Comparison of ENCODE assay signal across 8 cellular contexts in the genomic region with DNA sequence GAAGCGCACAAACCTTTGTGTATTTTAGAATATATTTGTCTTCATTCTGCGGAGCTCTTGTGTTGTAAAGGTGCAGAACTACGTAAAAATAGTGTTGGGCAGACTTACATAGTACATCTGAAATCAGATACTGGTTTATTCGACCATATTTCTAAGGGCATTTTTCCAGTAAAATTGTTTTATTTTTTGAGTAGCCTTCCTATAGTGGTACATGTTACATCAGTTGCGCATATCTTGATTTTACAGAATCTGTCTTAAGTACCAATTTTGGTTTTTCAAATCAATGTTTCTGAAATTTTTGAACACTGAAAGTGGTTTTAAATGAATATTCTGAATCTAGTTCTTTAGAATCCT. TPM values are rescaled to one million over a fixed set of nuclear protein-coding genes. Genes with fewer than 3 reads are reported as not detected.
DNase-seq lines count a peak whose midpoint lies in the region; ATAC-seq, FAIRE-seq and TF ChIP-seq lines count a peak whose summit lies in the region.

No MANE protein-coding gene starts in this region.

- H3K36me3 Mint-ChIP-seq in central memory CD8-positive, alpha-beta T cell (ENCODE audit: insufficient read depth): peaks cover 54% of the 10 kb centered on the region

- no peak overlapping the region for H2BK120ac ChIP-seq in IMR-90 (ENCODE audit: low read depth, low read length)

- H2BK15ac ChIP-seq in IMR-90 (ENCODE audit: low read depth, low read length): no peak overlapping the region

- no peak overlapping the region for H2AK9ac ChIP-seq in IMR-90 (replicated peaks; ENCODE audit: low read depth, low read length, poor library complexity)

- H3K9me1 ChIP-seq in IMR-90 (ENCODE audit: insufficient read depth, low read length): peaks cover 2% of the 10 kb centered on the region; the same call in 1 of the 2 replicates

- H3K9me3 Mint-ChIP-seq in central memory CD8-positive, alpha-beta T cell: no peaks in the 10 kb centered on the region

- no peaks in the 10 kb centered on the region for H3K27me3 Mint-ChIP-seq in central memory CD8-positive, alpha-beta T cell

- dilution Hi-C loops in IMR-90 (cut with HindIII; ENCODE audit: low sequenced_read_pairs, unreplicated experiment): no loop called here

- peak overlapping the region; percentile 81; the same call in 1 of the 2 replicates for H3K14ac ChIP-seq in IMR-90 (replicated peaks; ENCODE audit: low read depth, low read length)

- H3K4me1 ChIP-seq in A549 (peaks cover 47% of the 10 kb centered on the region), IMR-90 (ENCODE audit: control insufficient read depth, insufficient read depth, low read length) (peaks cover 7% of the 10 kb centered on the region), mucosa of rectum (ENCODE audit: control insufficient read depth in 2 of 2, insufficient read depth in 2 of 2, low read length in 2 of 2) (peaks cover 38 to 47% of the 10 kb centered on the region in 2 donors)

- intact Hi-C loops in IMR-90 (cut with micrococcal nuclease): no loop called here

- no peak for FAIRE-seq in A549 (lab: Jason Lieb, UNC)

- peak overlapping the region; percentile 98 to 99 for H3K27ac ChIP-seq in A549
- peak overlapping the region; percentile 87; the same call in 1 of the 2 replicates for H3K27ac ChIP-seq in IMR-90 (ENCODE audit: insufficient read depth, low read length)
- H3K27ac ChIP-seq in mucosa of rectum (ENCODE audit: low read depth in 2 of 2, low read length in 2 of 2): peak overlapping the region; percentile 99

- H3K18ac ChIP-seq in IMR-90 (ENCODE audit: low read depth, low read length): peak overlapping the region; percentile 75

- ATAC-seq in A549: no peak
- no peak for ATAC-seq in IMR-90 (ENCODE audit: low read depth)
- no peak for ATAC-seq in central memory CD8-positive, alpha-beta T cell (replicated peaks; ENCODE audit: extremely low read depth, poor library complexity, severe bottlenecking)
- ATAC-seq in HG03457 (IDR thresholded peaks at IDR 0.05; ENCODE audit: unreplicated experiment): no peak
- ATAC-seq in GM18517 (IDR thresholded peaks at IDR 0.05; ENCODE audit: unreplicated experiment): no peak
- ATAC-seq in HG02759 (IDR thresholded peaks at IDR 0.05; ENCODE audit: unreplicated experiment): no peak

- H3K36me3 ChIP-seq in IMR-90 (ENCODE audit: control insufficient read depth, insufficient read depth, low read length): peaks cover 17% of the 10 kb centered on the region
- peaks cover 16 to 29% of the 10 kb centered on the region in 2 donors for H3K36me3 ChIP-seq in mucosa of rectum (ENCODE audit: control insufficient read depth in 2 of 2, insufficient read depth in 2 of 2, low read length in 2 of 2)

- peak overlapping the region; percentile 22; the same call in 1 of the 2 replicates for H3K4ac ChIP-seq in IMR-90 (ENCODE audit: low read depth, low read length)

- peak overlapping the region; percentile 43; the same call in 1 of the 2 replicates for H4K5ac ChIP-seq in IMR-90 (ENCODE audit: low read depth, low read length)

- peak overlapping the region; percentile 99; the same call in 1 of the 2 replicates for H3K23ac ChIP-seq in IMR-90 (ENCODE audit: low read depth, low read length)

- POLR2A ChIA-PET in A549 (lab: Yijun Ruan, JAX): interaction anchor here (0.6 to 10.4 kb wide), 9 partner anchors 8 to 80 kb away, joined by 3 to 374 read pairs (median 5); partner anchors contain the start of gene CHD2
- POLR2A ChIA-PET in IMR-90 (lab: Charles Lee; ENCODE audit: unreplicated experiment): no interaction called here

- H3K9ac ChIP-seq in IMR-90 (ENCODE audit: low read depth, low read length): peak overlapping the region; percentile 99
- H3K9ac ChIP-seq in mucosa of rectum (ENCODE audit: low read depth in 1 of 2, low read length in 2 of 2): peak overlapping the region; percentile 94 to 99

- no peak overlapping the region for H2AK5ac ChIP-seq in IMR-90 (ENCODE audit: low read depth, low read length)

- H3K4me1 Mint-ChIP-seq in central memory CD8-positive, alpha-beta T cell: peaks cover 51% of the 10 kb centered on the region

- in situ Hi-C loops in IMR-90 (cut with MboI; ENCODE audit: low sequenced_read_pairs): loop anchor here (5.0 kb wide), 1 partner anchor 72 kb away; no protein-coding TSS in a partner anchor

- H3K56ac ChIP-seq in IMR-90 (ENCODE audit: extremely low read depth, insufficient read depth, low read length): peak overlapping the region; percentile 92

- peak overlapping the region in 1 of 2 experiments; percentile 27; a peak in 2 of 4 replicates for H4K8ac ChIP-seq in IMR-90 (ENCODE audit: low read depth in 2 of 2, low read length in 2 of 2)

- no peak for TF ChIP-seq RAD21 in A549 (conservative IDR thresholded peaks at IDR 0.05 in 1 of 2, IDR thresholded peaks at IDR 0.05 in 1 of 2)
- no peak for TF ChIP-seq RAD21 in IMR-90 (IDR thresholded peaks at IDR 0.05; ENCODE audit: low read length)

- H4K91ac ChIP-seq in IMR-90 (ENCODE audit: insufficient read depth, low read depth, low read length): no peak overlapping the region

- CTCF ChIA-PET in A549 (lab: Yijun Ruan, JAX): interaction anchor here (0.7 to 17.1 kb wide), 5 partner anchors 23 to 76 kb away, joined by 3 to 168 read pairs (median 7); no protein-coding TSS in a partner anchor
- CTCF ChIA-PET in IMR-90 (lab: Yijun Ruan, JAX): interaction anchor here (0.6 to 1.2 kb wide), 3 partner anchors 24 to 1926 kb away, joined by 3 read pairs; no protein-coding TSS in a partner anchor

- peak overlapping the region; percentile 69 for H3K4me2 ChIP-seq in A549
- peak overlapping the region; percentile 93 for H3K4me2 ChIP-seq in IMR-90 (ENCODE audit: low read depth, low read length)

- H4K20me1 ChIP-seq in IMR-90 (ENCODE audit: insufficient read depth, low read length): peaks cover 16% of the 10 kb centered on the region; the same call in 1 of the 2 replicates

- H2BK5ac ChIP-seq in IMR-90 (ENCODE audit: low read depth, low read length, poor library complexity, severe bottlenecking): peak overlapping the region; percentile 97

- no peak overlapping the region for H2BK20ac ChIP-seq in IMR-90 (ENCODE audit: low read depth, low read length)

- no peak overlapping the region for H2AFZ ChIP-seq in IMR-90 (replicated peaks; ENCODE audit: low read length, poor library complexity)

- DNase-seq in A549 (ENCODE audit: low read depth in 1 of 2, low spot score in 1 of 2) (no peak), IMR-90 (no peak), SKM-1 (lab: John Stamatoyannopoulos, UW; ENCODE audit: unreplicated experiment) (no peak)
- DNase-seq in central memory CD8-positive, alpha-beta T cell (ENCODE audit: low spot score in 2 of 2): no peak

- 4% methylated on average over 5 of the region's 5 CpGs for WGBS in A549 (ENCODE audit: missing lambda C conversion rate)
- WGBS in IMR-90 (ENCODE audit: extremely low coverage in 2 of 2, insufficient read length in 1 of 2), 2 experiments: no CpG with 5 or more reads among the region's 5 CpGs

- no peak for TF ChIP-seq CTCF in A549 (IDR thresholded peaks at IDR 0.05)
- no peak for TF ChIP-seq CTCF in IMR-90 (conservative IDR thresholded peaks at IDR 0.05; ENCODE audit: low read depth, low read length)

- no peak for TF ChIP-seq EP300 in A549 (IDR thresholded peaks at IDR 0.05)

- H3K4me3 ChIP-seq in A549 (peak overlapping the region; percentile 85), IMR-90 (ENCODE audit: insufficient read depth, low read depth, low read length) (peak overlapping the region; percentile 99), mucosa of rectum (ENCODE audit: low read length in 2 of 2) (peak overlapping the region; percentile 85 to 89)

- no TSS peak for BruUV-seq in IMR-90 (replicated peaks; lab: Mats Ljungman, UMichigan)

- H3K4me3 Mint-ChIP-seq in central memory CD8-positive, alpha-beta T cell: peak overlapping the region; percentile 96

- H3K27ac Mint-ChIP-seq in central memory CD8-positive, alpha-beta T cell (ENCODE audit: low read depth): peak overlapping the region; percentile 98

- H3K9me3 ChIP-seq in A549 (no peaks in the 10 kb centered on the region), IMR-90 (ENCODE audit: control insufficient read depth, insufficient read depth, low read length) (no peaks in the 10 kb centered on the region), mucosa of rectum (ENCODE audit: control insufficient read depth in 2 of 2, low read length in 2 of 2) (no peaks in the 10 kb centered on the region)

- peaks cover 4 to 10% of the 10 kb centered on the region in 2 experiments; a peak in 2 of 4 replicates for H3K79me1 ChIP-seq in IMR-90 (ENCODE audit: low read depth in 1 of 2, low read length in 2 of 2)

- H3K27me3 ChIP-seq in IMR-90 (ENCODE audit: control insufficient read depth, insufficient read depth, low read length) (no peaks in the 10 kb centered on the region), mucosa of rectum (ENCODE audit: control insufficient read depth in 2 of 2, insufficient read depth in 2 of 2, low read length in 2 of 2) (no peaks in the 10 kb centered on the region)

- TF ChIP-seq POLR2A in A549 (IDR thresholded peaks at IDR 0.05; ENCODE audit: low read length) (no peak), IMR-90 (IDR thresholded peaks at IDR 0.05; ENCODE audit: low read depth, low read length) (no peak)

TF ChIP-seq in A549, 52 proteins besides CTCF, POLR2A, EP300 and RAD21 (continues in another document):
- TF ChIP-seq EHF (CRISPR knock-in tag; IDR thresholded peaks at IDR 0.05) (no peak), NR3C1 (IDR thresholded peaks at IDR 0.05) (no peak)

TF ChIP-seq in IMR-90, 13 proteins besides CTCF, POLR2A, EP300 and RAD21 (continues in another document):
- TF ChIP-seq ELK1 (IDR thresholded peaks at IDR 0.05; ENCODE audit: borderline replicate concordance, low read depth, low read length) (no peak), CHD1 (IDR thresholded peaks at IDR 0.05; ENCODE audit: low read depth, low read length) (no peak), RCOR1 (IDR thresholded peaks at IDR 0.05; ENCODE audit: insufficient replicate concordance, low read length) (no peak), RFX5 (IDR thresholded peaks at IDR 0.05; ENCODE audit: low read depth, low read length) (no peak)

RNA-seq across cellular contexts. Expression of gene CHD2, which starts 15.7 kb away (rescaled TPM):
- 68.2 and 88.1 TPM in 2 replicates for polyA plus RNA-seq in A549 (2011; rRNA removed)
- polyA plus RNA-seq in A549 (2012; cell fraction: cytosol; rRNA removed): 19.7 and 19.8 TPM in 2 replicates
- polyA plus RNA-seq in A549 (2012; cell fraction: nucleus; rRNA removed): 42.4 and 67.4 TPM in 2 replicates
- polyA plus RNA-seq in A549 (2017; fragmentation: RNase III; extraction: RNeasy Plus Mini Kit Qiagen cat#74134 plus additional on column Dnase treatment): 29.5 to 30.2 TPM (median 29.5 TPM) in 3 replicates
- polyA minus RNA-seq in A549 (2011; rRNA and poly(A)+ RNA removed): 127 and 129 TPM in 2 replicates
- total RNA-seq in IMR-90 (2012; rRNA removed): 64.7 and 71.4 TPM in 2 replicates
- polyA plus RNA-seq in IMR-90 (2012; rRNA removed): 37.8 and 44.9 TPM in 2 replicates
- polyA plus RNA-seq in IMR-90 (2012; cell fraction: cytosol; rRNA removed): 9.0 and 12.0 TPM in 2 replicates
- polyA plus RNA-seq in IMR-90 (2012; cell fraction: nucleus; rRNA removed; ENCODE audit: low replicate concordance): 54.1 and 206 TPM in 2 replicates
